Comparison of ENCODE assay signal across 13 cellular contexts in genomic region chr1:54649130-54649898, GRCh38. TPM values are rescaled to one million over a fixed set of nuclear protein-coding genes. Genes with fewer than 3 reads are reported as not detected.
"Had no signal": no experiment of that assay in that cellular context is flagged by ENCODE, and none has a peak within 500 bp of the region (broad histone marks: within the 10 kb centered on the region; RNA-seq: fewer than 3 reads in every experiment).

No MANE protein-coding gene starts in this region.

- H3K9me3 ChIP-seq: body of pancreas, sigmoid colon, upper lobe of right lung had no signal

- DNase-seq: activated effector memory CD4-positive, alpha-beta T cell treated with Interleukin-2 at 50 U/mL for 16 hours; activated T-cell treated with anti-CD3 and anti-CD28 coated beads, Interleukin-2, amount 50 U/mL, for 24 hours; amniotic stem cell; body of pancreas; left lung; naive B cell; nucleus accumbens; sigmoid colon; stimulated activated CD4-positive, alpha-beta T cell treated with anti-CD3 and anti-CD28 coated beads, Interleukin-12 subunit alpha, Interleukin-12 subunit beta, amount 100 ng/mL, for 4 hours; stimulated activated naive CD4-positive, alpha-beta T cell; upper lobe of right lung had no signal

- H3K36me3 ChIP-seq: left lung, upper lobe of right lung had no signal

- H3K4me1 ChIP-seq: body of pancreas, upper lobe of right lung had no signal

- H3K27me3 ChIP-seq: body of pancreas, left lung, sigmoid colon, upper lobe of right lung had no signal

- H3K4me3 ChIP-seq: body of pancreas, left lung, sigmoid colon, upper lobe of right lung had no signal

- H3K27ac ChIP-seq: body of pancreas, left lung, sigmoid colon, upper lobe of right lung had no signal

RNA-seq across cellular contexts. Expression of gene MROH7, which starts 7.7 kb away (rescaled TPM):
- total RNA-seq: epithelial cell of proximal tubule had no signal

RNA-seq across cellular contexts. Expression of gene FAM151A, which starts 26.0 kb away (rescaled TPM):
- total RNA-seq: body of pancreas, epithelial cell of proximal tubule, left lung, progenitor cell of endocrine pancreas, sigmoid colon, upper lobe of right lung had no signal
